15 cellular contexts compared by ENCODE assay signal in the genomic region with DNA sequence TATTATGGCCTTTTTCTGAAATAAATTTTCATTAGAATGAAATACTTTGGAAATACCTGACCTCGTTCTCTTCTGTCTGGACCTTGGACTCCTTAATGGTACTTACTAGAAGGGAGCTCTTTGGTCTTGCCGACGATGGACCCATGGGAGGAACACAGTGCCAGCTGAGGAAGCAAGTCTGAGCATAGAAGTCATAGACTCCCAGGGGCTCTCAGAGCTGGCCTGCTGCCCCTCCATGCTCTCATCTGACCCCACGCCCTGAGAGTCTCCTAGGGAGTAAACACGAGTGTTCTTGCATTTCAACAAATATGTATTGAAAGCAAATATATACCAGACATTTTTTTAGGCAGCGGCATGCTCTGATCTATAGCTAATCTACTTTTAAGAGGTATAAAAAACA.
DNase-seq lines count a peak whose midpoint lies in the region; ATAC-seq and TF ChIP-seq lines count a peak whose summit lies in the region.
"Had no signal": no experiment of that assay in that cellular context is flagged by ENCODE, and none has a peak within 500 bp of the region (broad histone marks: within the 10 kb centered on the region; RNA-seq: fewer than 3 reads in every experiment).

No MANE protein-coding gene starts in this region.

- no peak for ATAC-seq in stimulated activated naive CD8-positive, alpha-beta T cell treated with anti-CD3 and anti-CD28 coated beads, Interleukin-15, amount 100 ng/mL, for 72 hours

- peak overlapping the region; percentile 45 for H3K4me2 ChIP-seq in hepatocyte

- no peak overlapping the region for H3K4me3 ChIP-seq in hepatocyte
- no peak overlapping the region for H3K4me3 ChIP-seq in rectal smooth muscle tissue (ENCODE audit: low read length)

- H3K27me3 Mint-ChIP-seq in stimulated activated naive CD8-positive, alpha-beta T cell treated with anti-CD3 and anti-CD28 coated beads, Interleukin-15, Interleukin-2, amounts not matched to agents 100 ng/mL and 50 ng/mL, for 24 hours: no peaks in the 10 kb centered on the region
- no peaks in the 10 kb centered on the region for H3K27me3 Mint-ChIP-seq in stimulated activated naive CD8-positive, alpha-beta T cell treated with anti-CD3 and anti-CD28 coated beads, Interleukin-15, amount 100 ng/mL, for 72 hours

- H3K27me3 ChIP-seq in hepatocyte: no peaks in the 10 kb centered on the region
- H3K27me3 ChIP-seq in rectal smooth muscle tissue (ENCODE audit: control insufficient read depth, insufficient read depth, low read length): no peaks in the 10 kb centered on the region

- peak overlapping the region; percentile 29 for H3K27ac ChIP-seq in hepatocyte
- peak overlapping the region; percentile 27 for H3K27ac ChIP-seq in rectal smooth muscle tissue (ENCODE audit: low read depth, low read length)
- H3K27ac ChIP-seq: epithelial cell of prostate, WERI-Rb-1 had no signal

- DNase-seq in stimulated activated naive CD8-positive, alpha-beta T cell treated with anti-CD3 and anti-CD28 coated beads, Interleukin-15, amount 100 ng/mL, for 72 hours: no peak
- DNase-seq in hepatocyte (ENCODE audit: low spot score): peak; percentile 57
- no peak for DNase-seq in activated CD8-positive, alpha-beta memory T cell treated with anti-CD3 and anti-CD28 coated beads for 24 hours
- DNase-seq in HK-2 (ENCODE audit: unreplicated experiment): no peak
- no peak for DNase-seq in stimulated activated CD4-positive, alpha-beta T cell treated with anti-CD3 and anti-CD28 coated beads, Interleukin-4, amount 100 ng/mL, for 1 hour
- no peak for DNase-seq in AG08396 (ENCODE audit: low spot score)
- DNase-seq: activated naive CD4-positive, alpha-beta T cell treated with anti-CD3 and anti-CD28 coated beads for 36 hours; caudate nucleus; NCI-H1417; NCI-H446 treated with DMSO at 0.1 percent for 48 hours; stimulated activated CD4-positive, alpha-beta T cell treated with anti-CD3 and anti-CD28 coated beads, Interleukin-1b, Interleukin-23, amount 100 ng/mL, for 48 hours; WERI-Rb-1 had no signal

- H3K4me1 ChIP-seq in hepatocyte (ENCODE audit: insufficient read depth) (peaks cover 6% of the 10 kb centered on the region), rectal smooth muscle tissue (ENCODE audit: control insufficient read depth, insufficient read depth, low read length) (no peaks in the 10 kb centered on the region)

- no peak overlapping the region for H3K9ac ChIP-seq in rectal smooth muscle tissue (ENCODE audit: low read length)

- no peak for TF ChIP-seq CTCF in hepatocyte (IDR thresholded peaks at IDR 0.05; ENCODE audit: poor library complexity)

- no peaks in the 10 kb centered on the region for H3K9me3 ChIP-seq in hepatocyte (ENCODE audit: low read depth)

- H3K27ac Mint-ChIP-seq in stimulated activated naive CD8-positive, alpha-beta T cell treated with anti-CD3 and anti-CD28 coated beads, Interleukin-15, Interleukin-2, amounts not matched to agents 100 ng/mL and 50 ng/mL, for 24 hours: peak overlapping the region; percentile 60
- H3K27ac Mint-ChIP-seq in stimulated activated naive CD8-positive, alpha-beta T cell treated with anti-CD3 and anti-CD28 coated beads, Interleukin-15, amount 100 ng/mL, for 72 hours: no peak overlapping the region
- H3K27ac Mint-ChIP-seq: activated naive CD4-positive, alpha-beta T cell treated with anti-CD3 and anti-CD28 coated beads for 36 hours had no signal

- peaks cover 5% of the 10 kb centered on the region for H3K79me2 ChIP-seq in hepatocyte

- no peaks in the 10 kb centered on the region for H3K36me3 Mint-ChIP-seq in stimulated activated naive CD8-positive, alpha-beta T cell treated with anti-CD3 and anti-CD28 coated beads, Interleukin-15, Interleukin-2, amounts not matched to agents 100 ng/mL and 50 ng/mL, for 24 hours (ENCODE audit: low read depth)

- no peaks in the 10 kb centered on the region for H3K36me3 ChIP-seq in hepatocyte (replicated peaks; ENCODE audit: insufficient read depth, low read depth)
- H3K36me3 ChIP-seq in rectal smooth muscle tissue (ENCODE audit: control insufficient read depth, insufficient read depth, low read length): no peaks in the 10 kb centered on the region
- H3K36me3 ChIP-seq: WERI-Rb-1 had no signal

- no peak overlapping the region for H3K4me3 Mint-ChIP-seq in stimulated activated naive CD8-positive, alpha-beta T cell treated with anti-CD3 and anti-CD28 coated beads, Interleukin-15, Interleukin-2, amounts not matched to agents 100 ng/mL and 50 ng/mL, for 24 hours
- H3K4me3 Mint-ChIP-seq in stimulated activated naive CD8-positive, alpha-beta T cell treated with anti-CD3 and anti-CD28 coated beads, Interleukin-15, amount 100 ng/mL, for 72 hours: no peak overlapping the region
- H3K4me3 Mint-ChIP-seq: activated naive CD4-positive, alpha-beta T cell treated with anti-CD3 and anti-CD28 coated beads for 36 hours had no signal

- peaks cover 22% of the 10 kb centered on the region for H3K4me1 Mint-ChIP-seq in stimulated activated naive CD8-positive, alpha-beta T cell treated with anti-CD3 and anti-CD28 coated beads, Interleukin-15, Interleukin-2, amounts not matched to agents 100 ng/mL and 50 ng/mL, for 24 hours (ENCODE audit: low read depth)
- H3K4me1 Mint-ChIP-seq in stimulated activated naive CD8-positive, alpha-beta T cell treated with anti-CD3 and anti-CD28 coated beads, Interleukin-15, amount 100 ng/mL, for 72 hours: no peaks in the 10 kb centered on the region

- H4K20me1 ChIP-seq in hepatocyte (ENCODE audit: insufficient read depth, poor library complexity, severe bottlenecking): no peaks in the 10 kb centered on the region

- 46% methylated on average over 6 of the region's 6 CpGs for WGBS in hepatocyte (ENCODE audit: low lambda C conversion rate, missing lambda C conversion rate)

- no peak overlapping the region for H2AFZ ChIP-seq in hepatocyte

- H3K9me2 ChIP-seq in hepatocyte (replicated peaks; ENCODE audit: insufficient read depth): no peaks in the 10 kb centered on the region

- H3K9me3 Mint-ChIP-seq in stimulated activated naive CD8-positive, alpha-beta T cell treated with anti-CD3 and anti-CD28 coated beads, Interleukin-15, Interleukin-2, amounts not matched to agents 100 ng/mL and 50 ng/mL, for 24 hours: no peaks in the 10 kb centered on the region
- no peaks in the 10 kb centered on the region for H3K9me3 Mint-ChIP-seq in stimulated activated naive CD8-positive, alpha-beta T cell treated with anti-CD3 and anti-CD28 coated beads, Interleukin-15, amount 100 ng/mL, for 72 hours
- H3K9me3 Mint-ChIP-seq: activated naive CD4-positive, alpha-beta T cell treated with anti-CD3 and anti-CD28 coated beads for 36 hours had no signal
